In the genomic region with DNA sequence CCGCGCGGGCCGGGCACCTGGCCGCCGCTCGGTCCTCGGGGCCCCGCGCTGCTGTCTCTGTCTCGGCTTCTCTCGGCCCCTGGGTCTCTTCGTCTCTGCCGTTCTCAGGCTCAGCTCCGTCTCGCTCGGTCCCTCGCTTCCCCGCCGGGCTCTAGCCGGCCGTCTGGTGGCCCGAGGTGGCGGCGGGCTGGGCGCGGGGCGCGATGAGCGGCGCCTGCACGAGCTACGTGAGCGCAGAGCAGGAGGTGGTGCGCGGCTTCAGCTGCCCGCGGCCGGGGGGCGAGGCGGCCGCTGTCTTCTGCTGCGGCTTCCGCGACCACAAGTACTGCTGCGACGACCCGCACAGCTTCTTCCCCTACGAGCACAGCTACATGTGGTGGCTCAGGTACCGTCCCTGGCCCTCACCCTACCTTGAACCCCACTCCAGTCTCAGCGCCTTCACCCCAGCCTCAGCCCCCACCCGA, we compare ENCODE assay signal across 8 cellular contexts. TPM values are rescaled to one million over a fixed set of nuclear protein-coding genes. Genes with fewer than 3 reads are reported as not detected.
A peak's percentile ranks its signal among the peaks of the same experiment; 100 is the strongest.
DNase-seq lines count a peak whose midpoint lies in the region; ATAC-seq and TF ChIP-seq lines count a peak whose summit lies in the region.

No MANE protein-coding gene starts in this region.

- BruUV-seq in MCF 10A (replicated peaks; lab: Mats Ljungman, UMichigan), result no TSS peak

- H3K36me3 ChIP-seq in breast epithelium (no peaks in the 10 kb centered on the region), spleen (no peaks in the 10 kb centered on the region)

- CTCF ChIA-PET in MCF 10A (lab: Yijun Ruan, JAX), result interaction anchor here (0.6 to 1.1 kb wide), 2 partner anchors 29 to 250 kb away, joined by 3 read pairs; no protein-coding TSS in a partner anchor

- ATAC-seq in left cardiac atrium (peak; percentile 31 to 33), GM21825 (IDR thresholded peaks at IDR 0.05; ENCODE audit: unreplicated experiment) (no peak), HG03175 (IDR thresholded peaks at IDR 0.05; ENCODE audit: unreplicated experiment) (no peak)

- no peaks in the 10 kb centered on the region for H3K27me3 Mint-ChIP-seq in MCF 10A (ENCODE audit: insufficient read depth, unreplicated experiment)
- H3K27me3 Mint-ChIP-seq in activated T-helper 1 cell treated with anti-CD3 and anti-CD28 coated beads, Interleukin-12 subunit alpha, Interleukin-12 subunit beta, Interleukin-2, Interleukin-4 antibody, amounts not matched to agents 30 ng/mL and 10 ng/mL and 1 ng/mL, durations not matched to agents 14 hours and 24 hours and 36 hours (ENCODE audit: insufficient read depth), result peaks cover 2% of the 10 kb centered on the region

- POLR2A ChIA-PET in MCF 10A (lab: Yijun Ruan, JAX), result interaction anchor here (0.6 kb wide), 1 partner anchor 9 kb away, joined by 3 read pairs; no protein-coding TSS in a partner anchor

- H3K36me3 Mint-ChIP-seq in MCF 10A (ENCODE audit: insufficient read depth, unreplicated experiment), result no peaks in the 10 kb centered on the region
- peaks cover 8% of the 10 kb centered on the region for H3K36me3 Mint-ChIP-seq in activated T-helper 1 cell treated with anti-CD3 and anti-CD28 coated beads, Interleukin-12 subunit alpha, Interleukin-12 subunit beta, Interleukin-2, Interleukin-4 antibody, amounts not matched to agents 30 ng/mL and 10 ng/mL and 1 ng/mL, durations not matched to agents 14 hours and 24 hours and 36 hours (ENCODE audit: low read depth)

- WGBS in spleen, 5 donors, result 2 to 6% (median 2%) methylated on average over 25 to 52 of the region's 52 CpGs

- no peak overlapping the region for H3K27ac ChIP-seq in breast epithelium
- H3K27ac ChIP-seq in spleen, result peak overlapping the region; percentile 71 to 95 (median 94)

- peaks cover 10% of the 10 kb centered on the region for H3K4me1 Mint-ChIP-seq in MCF 10A (ENCODE audit: insufficient read depth, unreplicated experiment)
- H3K4me1 Mint-ChIP-seq in activated T-helper 1 cell treated with anti-CD3 and anti-CD28 coated beads, Interleukin-12 subunit alpha, Interleukin-12 subunit beta, Interleukin-2, Interleukin-4 antibody, amounts not matched to agents 30 ng/mL and 10 ng/mL and 1 ng/mL, durations not matched to agents 14 hours and 24 hours and 36 hours (ENCODE audit: low read depth), result peaks cover 48% of the 10 kb centered on the region

- TF ChIP-seq CTCF in breast epithelium (IDR thresholded peaks at IDR 0.05) (no peak), MCF 10A (IDR thresholded peaks at IDR 0.05; ENCODE audit: unreplicated experiment) (no peak), spleen (IDR thresholded peaks at IDR 0.05 in 8 of 11, conservative IDR thresholded peaks at IDR 0.05 in 3 of 11) (no peak)

- H3K9me3 Mint-ChIP-seq in MCF 10A (ENCODE audit: unreplicated experiment), result no peaks in the 10 kb centered on the region
- no peaks in the 10 kb centered on the region for H3K9me3 Mint-ChIP-seq in activated T-helper 1 cell treated with anti-CD3 and anti-CD28 coated beads, Interleukin-12 subunit alpha, Interleukin-12 subunit beta, Interleukin-2, Interleukin-4 antibody, amounts not matched to agents 30 ng/mL and 10 ng/mL and 1 ng/mL, durations not matched to agents 14 hours and 24 hours and 36 hours

- TF ChIP-seq POLR2A in breast epithelium (IDR thresholded peaks at IDR 0.05), result no peak
- no peak for TF ChIP-seq POLR2A in spleen (IDR thresholded peaks at IDR 0.05)

- no peak overlapping the region for H3K27ac Mint-ChIP-seq in MCF 10A (ENCODE audit: low read depth, unreplicated experiment)
- peak overlapping the region; percentile 91 for H3K27ac Mint-ChIP-seq in activated T-helper 1 cell treated with anti-CD3 and anti-CD28 coated beads, Interleukin-12 subunit alpha, Interleukin-12 subunit beta, Interleukin-2, Interleukin-4 antibody, amounts not matched to agents 30 ng/mL and 10 ng/mL and 1 ng/mL, durations not matched to agents 14 hours and 24 hours and 36 hours

- DNase-seq in breast epithelium (ENCODE audit: low spot score in 2 of 2), result no peak
- DNase-seq in MCF 10A (ENCODE audit: unreplicated experiment), result no peak
- DNase-seq in activated T-helper 1 cell treated with anti-CD3 and anti-CD28 coated beads, Interleukin-12 subunit alpha, Interleukin-12 subunit beta, Interleukin-2, Interleukin-4 antibody, amounts not matched to agents 30 ng/mL and 10 ng/mL and 1 ng/mL, durations not matched to agents 14 hours and 24 hours and 36 hours (ENCODE audit: low spot score), result peak; percentile 24
- no peak for DNase-seq in left cardiac atrium
- DNase-seq in spleen, result peak; percentile 90
- DNase-seq in glomerular visceral epithelial cell (ENCODE audit: extremely low spot score), result no peak

- H3K9me3 ChIP-seq in breast epithelium (no peaks in the 10 kb centered on the region), spleen (no peaks in the 10 kb centered on the region)

- no peak overlapping the region for H3K4me3 Mint-ChIP-seq in MCF 10A (ENCODE audit: unreplicated experiment)
- H3K4me3 Mint-ChIP-seq in activated T-helper 1 cell treated with anti-CD3 and anti-CD28 coated beads, Interleukin-12 subunit alpha, Interleukin-12 subunit beta, Interleukin-2, Interleukin-4 antibody, amounts not matched to agents 30 ng/mL and 10 ng/mL and 1 ng/mL, durations not matched to agents 14 hours and 24 hours and 36 hours, result peak overlapping the region; percentile 83

- intact Hi-C loops in breast epithelium (cut with DNase I; ENCODE audit: low total_unique reads) (no loop called here), MCF 10A (cut with micrococcal nuclease) (no loop called here), left cardiac atrium (cut with DNase I) (no loop called here), spleen (cut with DNase I; ENCODE audit: low total_unique reads) (no loop called here)
- intact Hi-C loops in activated T-helper 1 cell treated with anti-CD3 and anti-CD28 coated beads, Interleukin-12 subunit alpha, Interleukin-12 subunit beta, Interleukin-2, Interleukin-4 antibody, amounts not matched to agents 30 ng/mL and 10 ng/mL and 1 ng/mL, durations not matched to agents 14 hours and 24 hours and 36 hours (cut with micrococcal nuclease), result loop anchor here (1.0 to 10.0 kb wide), 3 partner anchors 26 to 579 kb away; a partner anchor contains a TSS

- H3K27me3 ChIP-seq in breast epithelium (peaks cover 0 to 20% of the 10 kb centered on the region in 2 donors), spleen (replicated peaks in 1 of 7) (peaks cover 0 to 29% (median 10%) of the 10 kb centered on the region in 7 donors)

- H3K4me1 ChIP-seq in breast epithelium (peaks cover 3 to 6% of the 10 kb centered on the region in 2 donors), spleen (peaks cover 26 to 96% (median 79%) of the 10 kb centered on the region in 6 donors)

- H3K4me3 ChIP-seq in breast epithelium, result peak overlapping the region; percentile 28 to 67 (median 52)
- H3K4me3 ChIP-seq in spleen, result peak overlapping the region; percentile 31 to 70 (median 48)

RNA-seq across cellular contexts. Expression of a gene that starts 0.4 kb away (rescaled TPM):
- total RNA-seq in breast epithelium (under 1 TPM in 1 of 3 donors, not detected in 2; 0.15 TPM), MCF 10A (2022) (0.26 TPM in 1 of 2 replicates, not detected in the other), left cardiac atrium (under 1 TPM in 1 of 2 donors, not detected in 1; 0.15 TPM), spleen (10 to 100 TPM; 12.8 to 23.6 (median 17.9) TPM)
- total RNA-seq in activated T-helper 1 cell treated with anti-CD3 and anti-CD28 coated beads, Interleukin-12 subunit alpha, Interleukin-12 subunit beta, Interleukin-2, Interleukin-4 antibody, amounts not matched to agents 30 ng/mL and 10 ng/mL and 1 ng/mL, durations not matched to agents 14 hours and 24 hours and 36 hours, result 5.7 and 6.0 TPM in 2 replicates
- 10 to 100 TPM in 2 of 3 donors, 1 to 10 TPM in 1; 9.2 to 15.5 (median 14.4) TPM for polyA plus RNA-seq in spleen

RNA-seq across cellular contexts. Expression of a gene that starts 31.2 kb away (rescaled TPM):
- 10 to 100 TPM; 17.8 to 24.7 (median 20.3) TPM for total RNA-seq in breast epithelium
- total RNA-seq in MCF 10A (2022), result not detected in 2 replicates
- 32.7 and 32.8 TPM in 2 replicates for total RNA-seq in activated T-helper 1 cell treated with anti-CD3 and anti-CD28 coated beads, Interleukin-12 subunit alpha, Interleukin-12 subunit beta, Interleukin-2, Interleukin-4 antibody, amounts not matched to agents 30 ng/mL and 10 ng/mL and 1 ng/mL, durations not matched to agents 14 hours and 24 hours and 36 hours
- 10 to 100 TPM in 1 of 2 donors, 1 to 10 TPM in 1; 7.6 to 12.4 TPM for total RNA-seq in left cardiac atrium
- total RNA-seq in spleen, result 10 to 100 TPM in 4 of 7 donors, 1 to 10 TPM in 3; 6.4 to 24.7 (median 12.9) TPM
- polyA plus RNA-seq in spleen, result 10 to 100 TPM; 13.8 to 23.5 (median 17.9) TPM

Comparison
In these comparisons a context has a peak if more than half of its experiments do, and no peak if none do; other contexts are left out.
1. DNase-seq: peak in activated T-helper 1 cell treated with anti-CD3 and anti-CD28 coated beads, Interleukin-12 subunit alpha, Interleukin-12 subunit beta, Interleukin-2, Interleukin-4 antibody, amounts not matched to agents 30 ng/mL and 10 ng/mL and 1 ng/mL, durations not matched to agents 14 hours and 24 hours and 36 hours (single experiment) and spleen (single experiment); none in breast epithelium (0 of 2), MCF 10A (single experiment), left cardiac atrium (single experiment) and glomerular visceral epithelial cell (single experiment).
2. H3K27ac ChIP-seq: peak in spleen (8 of 8); none in breast epithelium (0 of 2).
3. ATAC-seq: peak in left cardiac atrium (2 of 2); none in GM21825 (single experiment) and HG03175 (single experiment).